Comparison of ENCODE assay signal across 31 cellular contexts in the genomic region with DNA sequence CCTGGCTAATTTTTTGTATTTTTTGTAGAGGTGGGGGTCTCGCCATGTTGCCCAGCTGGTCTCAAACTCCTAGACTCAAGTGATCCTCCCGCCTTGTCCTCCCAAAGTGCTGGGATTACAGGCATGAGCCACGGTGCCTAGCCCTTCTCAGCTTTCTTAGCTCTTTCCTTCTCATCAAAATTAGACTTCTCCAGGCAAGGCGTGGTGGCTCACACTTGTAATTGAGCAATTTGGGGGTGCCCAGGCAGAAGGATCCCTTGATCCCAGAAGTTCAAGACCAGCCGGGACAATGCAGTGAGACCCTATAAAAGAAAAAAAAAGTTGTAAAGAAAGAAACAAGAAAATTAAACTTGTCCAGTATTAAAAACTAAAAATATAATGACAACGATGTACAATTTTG.
DNase-seq lines count a peak whose midpoint lies in the region; ATAC-seq and TF ChIP-seq lines count a peak whose summit lies in the region.
"Had no signal": no experiment of that assay in that cellular context is flagged by ENCODE, and none has a peak within 500 bp of the region (broad histone marks: within the 10 kb centered on the region; RNA-seq: fewer than 3 reads in every experiment).

No MANE protein-coding gene starts in this region.

- POLR2A ChIA-PET in RWPE1 (lab: Yijun Ruan, JAX; ENCODE audit: low non-redundant PET), result no interaction called here

- TF ChIP-seq POLR2A in ovary (IDR thresholded peaks at IDR 0.05) (no peak), testis (IDR thresholded peaks at IDR 0.05) (no peak)

- TF ChIP-seq EP300 in ovary (IDR thresholded peaks at IDR 0.05), result no peak

- H3K4me2 ChIP-seq in neural progenitor cell, result no peak overlapping the region

- no peak overlapping the region for H2AFZ ChIP-seq in neural progenitor cell (replicated peaks)

- CTCF ChIA-PET in RWPE1 (lab: Yijun Ruan, JAX), result no interaction called here

- H3K9me3 Mint-ChIP-seq in chondrocyte (ENCODE audit: low read depth) (no peaks in the 10 kb centered on the region), neural progenitor cell (no peaks in the 10 kb centered on the region)
- H3K9me3 Mint-ChIP-seq: activated B cell treated with CpG ODN at 0.5 μM for 24 hours; activated naive CD4-positive, alpha-beta T cell treated with anti-CD3 and anti-CD28 coated beads, Interleukin-2, amount 50 U/mL, for 72 hours; activated T-helper 17 cell treated with anti-CD3 and anti-CD28 coated beads, Interleukin-2, amount 50 U/mL, for 72 hours; CD4-positive, alpha-beta memory T cell; stimulated activated naive B cell treated with anti-CD40 and anti-IgM and Interleukin-4, amounts not matched to agents 10 μg/mL and 1 μg/mL and 100 μg/mL, for 72 hours; type B pancreatic cell had no signal

- H3K27ac Mint-ChIP-seq in chondrocyte (ENCODE audit: unreplicated experiment), result peak overlapping the region; percentile 96
- peak overlapping the region; percentile 95 for H3K27ac Mint-ChIP-seq in neural progenitor cell
- H3K27ac Mint-ChIP-seq: activated B cell treated with CpG ODN at 0.5 μM for 24 hours; activated naive CD4-positive, alpha-beta T cell treated with anti-CD3 and anti-CD28 coated beads, Interleukin-2, amount 50 U/mL, for 72 hours; activated T-helper 17 cell treated with anti-CD3 and anti-CD28 coated beads, Interleukin-2, amount 50 U/mL, for 72 hours; CD4-positive, alpha-beta memory T cell; stimulated activated naive B cell treated with anti-CD40 and anti-IgM and Interleukin-4, amounts not matched to agents 10 μg/mL and 1 μg/mL and 100 μg/mL, for 72 hours had no signal

- H3K4me3 ChIP-seq in neural progenitor cell, result no peak overlapping the region
- no peak overlapping the region for H3K4me3 ChIP-seq in thoracic aorta
- no peak overlapping the region for H3K4me3 ChIP-seq in ovary
- H3K4me3 ChIP-seq in testis, result no peak overlapping the region
- H3K4me3 ChIP-seq: lower lobe of right lung had no signal

- no peaks in the 10 kb centered on the region for H3K27me3 ChIP-seq in neural progenitor cell
- no peaks in the 10 kb centered on the region for H3K27me3 ChIP-seq in thoracic aorta (replicated peaks; ENCODE audit: insufficient read depth)
- no peaks in the 10 kb centered on the region for H3K27me3 ChIP-seq in ovary
- no peaks in the 10 kb centered on the region for H3K27me3 ChIP-seq in testis

- DNase-seq in RWPE1 (ENCODE audit: low spot score) (no peak), chondrocyte (ENCODE audit: low spot score) (no peak), neural progenitor cell (ENCODE audit: low spot score) (no peak), thoracic aorta (ENCODE audit: low spot score) (no peak), NCI-H1694 treated with DMSO at 0.1 percent for 48 hours (lab: John Stamatoyannopoulos, UW) (no peak), ovary (no peak), testis (no peak)
- DNase-seq: activated B cell treated with CpG ODN at 0.5 μM for 24 hours; activated CD4-positive, alpha-beta T cell treated with anti-CD3 and anti-CD28 coated beads, Interleukin-2, amount 50 U/mL, for 4 hours; activated CD8-positive, alpha-beta memory T cell treated with anti-CD3 and anti-CD28 coated beads, Interleukin-2, amount 50 U/mL, for 4 hours; CD4-positive, alpha-beta memory T cell; cerebellar nuclear complex; DMS 273 treated with DMSO at 0.1 percent for 48 hours; erythroblast; foreskin melanocyte; HCEC 1CT; lower lobe of right lung; NCI-H1092; NCI-H2029; NCI-H226; NCI-H82; SHP77; stimulated activated CD4-positive, alpha-beta T cell treated with anti-CD3 and anti-CD28 coated beads, Interleukin-12 subunit alpha, Interleukin-12 subunit beta, amount 100 ng/mL, for 4 hours; stimulated activated CD4-positive, alpha-beta T cell treated with anti-CD3 and anti-CD28 coated beads, Interleukin-4, amount 100 ng/mL, for 24 hours; stimulated activated naive B cell treated with anti-CD40 and anti-IgM and Interleukin-4, amounts not matched to agents 10 μg/mL and 1 μg/mL and 100 μg/mL, for 72 hours; SW 1271 had no signal

- H3K36me3 ChIP-seq in neural progenitor cell, result no peaks in the 10 kb centered on the region
- no peaks in the 10 kb centered on the region for H3K36me3 ChIP-seq in thoracic aorta
- H3K36me3 ChIP-seq in ovary, result no peaks in the 10 kb centered on the region
- no peaks in the 10 kb centered on the region for H3K36me3 ChIP-seq in testis (ENCODE audit: low read depth, missing control alignments)
- H3K36me3 ChIP-seq: lower lobe of right lung had no signal

- H3K4me1 ChIP-seq in neural progenitor cell (no peaks in the 10 kb centered on the region), thoracic aorta (ENCODE audit: control insufficient read depth in 1 of 2, low read depth in 2 of 2) (peaks cover 20 to 64% of the 10 kb centered on the region in 2 donors), ovary (ENCODE audit: insufficient read depth) (peaks cover 18% of the 10 kb centered on the region), testis (peaks cover 12% of the 10 kb centered on the region)

- 94 to 96% (median 94%) methylated on average over 6 of the region's 6 CpGs for WGBS in ovary, 3 donors
- WGBS in testis, 2 donors, result 87 to 96% methylated on average over 6 of the region's 6 CpGs

- H3K9me3 ChIP-seq in neural progenitor cell (ENCODE audit: low read depth) (no peaks in the 10 kb centered on the region), thoracic aorta (no peaks in the 10 kb centered on the region), ovary (no peaks in the 10 kb centered on the region), testis (no peaks in the 10 kb centered on the region)
- H3K9me3 ChIP-seq: lower lobe of right lung had no signal

- H4K20me1 ChIP-seq in neural progenitor cell (ENCODE audit: low read depth), result no peaks in the 10 kb centered on the region

- H3K79me2 ChIP-seq in neural progenitor cell (ENCODE audit: low read depth), result no peaks in the 10 kb centered on the region

- peak overlapping the region; percentile 65 for H3K27ac ChIP-seq in RWPE1
- no peak overlapping the region for H3K27ac ChIP-seq in neural progenitor cell
- H3K27ac ChIP-seq in thoracic aorta, result peak overlapping the region; percentile 94 to 96
- no peak overlapping the region for H3K27ac ChIP-seq in ovary
- no peak overlapping the region for H3K27ac ChIP-seq in testis
- H3K27ac ChIP-seq: HL-60 had no signal

- H3K4me3 Mint-ChIP-seq in chondrocyte (ENCODE audit: unreplicated experiment), result no peak overlapping the region
- H3K4me3 Mint-ChIP-seq in neural progenitor cell, result no peak overlapping the region
- H3K4me3 Mint-ChIP-seq: activated B cell treated with CpG ODN at 0.5 μM for 24 hours; activated T-helper 17 cell treated with anti-CD3 and anti-CD28 coated beads, Interleukin-2, amount 50 U/mL, for 72 hours; CD4-positive, alpha-beta memory T cell; stimulated activated naive B cell treated with anti-CD40 and anti-IgM and Interleukin-4, amounts not matched to agents 10 μg/mL and 1 μg/mL and 100 μg/mL, for 72 hours had no signal

- TF ChIP-seq CTCF in RWPE1 (conservative IDR thresholded peaks at IDR 0.05; ENCODE audit: low read depth) (no peak), chondrocyte (IDR thresholded peaks at IDR 0.05) (no peak), neural progenitor cell (IDR thresholded peaks at IDR 0.05) (no peak), thoracic aorta (IDR thresholded peaks at IDR 0.05) (no peak), ovary (IDR thresholded peaks at IDR 0.05) (no peak), testis (IDR thresholded peaks at IDR 0.05) (no peak)

- H3F3A ChIP-seq in neural progenitor cell (ENCODE audit: low read depth), result no peaks in the 10 kb centered on the region

- H3K27me3 Mint-ChIP-seq in chondrocyte (ENCODE audit: low read depth) (no peaks in the 10 kb centered on the region), neural progenitor cell (ENCODE audit: insufficient read depth, low read depth) (no peaks in the 10 kb centered on the region)
- H3K27me3 Mint-ChIP-seq: type B pancreatic cell had no signal

- H3K4me1 Mint-ChIP-seq in chondrocyte (ENCODE audit: low read depth) (peaks cover 70% of the 10 kb centered on the region), neural progenitor cell (peaks cover 33% of the 10 kb centered on the region)
- H3K4me1 Mint-ChIP-seq: activated B cell treated with CpG ODN at 0.5 μM for 24 hours; activated T-helper 17 cell treated with anti-CD3 and anti-CD28 coated beads, Interleukin-2, amount 50 U/mL, for 72 hours had no signal

- H3K36me3 Mint-ChIP-seq in chondrocyte (ENCODE audit: low read depth) (no peaks in the 10 kb centered on the region), neural progenitor cell (no peaks in the 10 kb centered on the region)
- H3K36me3 Mint-ChIP-seq: activated naive CD4-positive, alpha-beta T cell treated with anti-CD3 and anti-CD28 coated beads, Interleukin-2, amount 50 U/mL, for 72 hours; CD4-positive, alpha-beta memory T cell; stimulated activated naive B cell treated with anti-CD40 and anti-IgM and Interleukin-4, amounts not matched to agents 10 μg/mL and 1 μg/mL and 100 μg/mL, for 72 hours; type B pancreatic cell had no signal

- no peak overlapping the region for H3K9ac ChIP-seq in neural progenitor cell

- intact Hi-C loops in ovary (cut with DNase I) (loop anchor here in 3 of 4 donors (5.0 to 10.0 kb wide), 4 partner anchors 64 to 111 kb away; a partner anchor contains a TSS), testis (cut with DNase I; ENCODE audit: low total_unique reads) (no loop called here)

- ATAC-seq in thoracic aorta (ENCODE audit: insufficient number of reproducible peaks, low FRiP score, low read depth) (no peak), HG03469 (IDR thresholded peaks at IDR 0.05; ENCODE audit: unreplicated experiment) (no peak)
- ATAC-seq: activated naive CD4-positive, alpha-beta T cell treated with anti-CD3 and anti-CD28 coated beads, Interleukin-2, amount 50 U/mL, for 72 hours; activated T-helper 17 cell treated with anti-CD3 and anti-CD28 coated beads, Interleukin-2, amount 50 U/mL, for 72 hours; stimulated activated naive B cell treated with anti-CD40 and anti-IgM and Interleukin-4, amounts not matched to agents 10 μg/mL and 1 μg/mL and 100 μg/mL, for 72 hours had no signal

Comparison
In these comparisons a context has a peak if more than half of its experiments do, and no peak if none do; other contexts are left out.
1. H3K27ac ChIP-seq: peak in RWPE1 (single experiment) and thoracic aorta (2 of 2); none in neural progenitor cell (single experiment), ovary (0 of 2) and testis (0 of 2).